21 cellular contexts compared by ENCODE assay signal in genomic region chr14:62347658-62348057, GRCh38.
"Had no signal": no experiment of that assay in that cellular context is flagged by ENCODE, and none has a peak within 500 bp of the region (broad histone marks: within the 10 kb centered on the region; RNA-seq: fewer than 3 reads in every experiment).

No MANE protein-coding gene starts in this region.

- FAIRE-seq: islet of Langerhans, small intestine had no signal

- H3K4me3 ChIP-seq: left ventricle myocardium inferior, lung, mucosa of descending colon, ovary, sigmoid colon, spleen, tibial nerve, vagina had no signal

- H3K4me1 ChIP-seq: left ventricle myocardium inferior, sigmoid colon, spleen, tibial nerve, vagina had no signal

- H3K27ac ChIP-seq: left ventricle myocardium inferior, ovary, sigmoid colon, spleen, tibial nerve, vagina had no signal

- H3K9me3 ChIP-seq: ovary had no signal

- ATAC-seq: mucosa of descending colon; naive thymus-derived CD4-positive, alpha-beta T cell; natural killer cell treated with Interleukin-12 subunit alpha and Interleukin-12 subunit beta and Interleukin-15 and Interleukin-18, amount 100 ng/mL, for 72 hours; right cardiac atrium; stimulated activated effector memory CD8-positive, alpha-beta T cell treated with anti-CD3 and anti-CD28 coated beads, Interleukin-12 subunit alpha, Interleukin-12 subunit beta, amount 100 ng/mL, for 72 hours; stimulated activated naive CD8-positive, alpha-beta T cell treated with anti-CD3 and anti-CD28 coated beads, Interleukin-15, amount 100 ng/mL, for 72 hours had no signal

- DNase-seq: hypothalamus; immature natural killer cell; left ventricle myocardium inferior; mesendoderm; mucosa of descending colon; naive thymus-derived CD4-positive, alpha-beta T cell; ovary; right cardiac atrium; sigmoid colon; small intestine; spleen; stimulated activated CD4-positive, alpha-beta T cell treated with anti-CD3 and anti-CD28 coated beads, Interleukin-4, amount 100 ng/mL, for 24 hours; stimulated activated naive CD4-positive, alpha-beta T cell; stimulated activated naive CD8-positive, alpha-beta T cell treated with anti-CD3 and anti-CD28 coated beads, Interleukin-15, amount 100 ng/mL, for 72 hours; substantia nigra had no signal
